In genomic region chr1:24705260-24706073, GRCh38 we compare ENCODE assay signal across 8 cellular contexts. TPM values are rescaled to one million over a fixed set of nuclear protein-coding genes. Genes with fewer than 3 reads are reported as not detected.
DNase-seq lines count a peak whose midpoint lies in the region; ATAC-seq, FAIRE-seq and TF ChIP-seq lines count a peak whose summit lies in the region.

No MANE protein-coding gene starts in this region.

- H3K4me1 Mint-ChIP-seq in immature natural killer cell = peaks cover 27% of the 10 kb centered on the region in 2 donors

- TF ChIP-seq CTCF in bronchial epithelial cell (IDR thresholded peaks at IDR 0.05; ENCODE audit: insufficient read depth, low read length, severe bottlenecking) = no peak
- TF ChIP-seq CTCF in sigmoid colon (IDR thresholded peaks at IDR 0.05) = no peak

- peak overlapping the region; percentile 56 to 62 (median 57) for H3K27ac ChIP-seq in sigmoid colon

- H3K4me3 Mint-ChIP-seq in immature natural killer cell = peak overlapping the region; percentile 1 to 66 (median 22)

- no peaks in the 10 kb centered on the region for H3K36me3 ChIP-seq in bronchial epithelial cell (ENCODE audit: control insufficient read depth, insufficient read depth, low read length)
- no peaks in the 10 kb centered on the region for H3K36me3 ChIP-seq in sigmoid colon

- no peak for FAIRE-seq in bronchial epithelial cell (lab: Jason Lieb, UNC)

- no peaks in the 10 kb centered on the region for H3K9me3 ChIP-seq in sigmoid colon

- intact Hi-C loops in sigmoid colon (cut with DNase I) = no loop called here

- H3K4me3 ChIP-seq in bronchial epithelial cell (ENCODE audit: low read depth, low read length) = peak overlapping the region; percentile 10
- H3K4me3 ChIP-seq in sigmoid colon = peak overlapping the region in 3 of 4 donors; percentile 7 to 27 (median 17)

- in situ Hi-C loops in KBM-7 (cut with MboI; ENCODE audit: low pct_unique_long_range_greater_than_20kb, low sequenced_read_pairs) = no loop called here

- H3K4me1 ChIP-seq in sigmoid colon = peaks cover 0 to 18% (median 12%) of the 10 kb centered on the region in 4 donors

- no peaks in the 10 kb centered on the region for H3K9me3 Mint-ChIP-seq in immature natural killer cell

- no peak for TF ChIP-seq EP300 in sigmoid colon (IDR thresholded peaks at IDR 0.05)

- TF ChIP-seq POLR2A in sigmoid colon (IDR thresholded peaks at IDR 0.05) = no peak

- WGBS in sigmoid colon, 2 donors = 8 to 36% methylated on average over 18 of the region's 18 CpGs

- H3K27me3 Mint-ChIP-seq in immature natural killer cell (ENCODE audit: low read depth in 3 of 3) = peaks cover 0 to 8% (median 0%) of the 10 kb centered on the region in 3 donors

- H3K27me3 ChIP-seq in bronchial epithelial cell (ENCODE audit: control insufficient read depth, insufficient read depth, low read length) = no peaks in the 10 kb centered on the region
- H3K27me3 ChIP-seq in sigmoid colon = no peaks in the 10 kb centered on the region

- H3K27ac Mint-ChIP-seq in immature natural killer cell = peak overlapping the region in 1 of 6 donors; percentile 33

- ATAC-seq in activated CD4-positive, CD25-positive, alpha-beta regulatory T cell treated with anti-CD3 and anti-CD28 coated beads, Interleukin-2, amount 50 U/mL, for 24 hours = peak; percentile 32 to 55
- ATAC-seq in GM18511 (IDR thresholded peaks at IDR 0.05; ENCODE audit: unreplicated experiment) = no peak

- no peaks in the 10 kb centered on the region for H3K36me3 Mint-ChIP-seq in immature natural killer cell

- DNase-seq in activated CD4-positive, CD25-positive, alpha-beta regulatory T cell (lab: John Stamatoyannopoulos, UW) = no peak
- DNase-seq in KBM-7 (peak; percentile 89), RPMI7951 (ENCODE audit: low read depth) (peak; percentile 99), bronchial epithelial cell (ENCODE audit: low read depth) (peak; percentile 90), immature natural killer cell (peak; percentile 25 to 40 (median 38)), sigmoid colon (peak; percentile 84)

RNA-seq across cellular contexts. Expression of gene CLIC4, which starts 39.8 kb away (rescaled TPM):
- total RNA-seq in RPMI7951 (2014; rRNA removed; shearing (Covaris generic)) = 680 and 835 TPM in 2 replicates
- total RNA-seq in bronchial epithelial cell = 120 and 141 TPM in 2 replicates
- polyA plus RNA-seq in immature natural killer cell = 1 to 10 TPM in 2 of 3 donors, under 1 TPM in 1; 0.81 to 1.6 (median 1.3) TPM
- total RNA-seq in sigmoid colon = 100 to 1,000 TPM; 334 to 443 (median 385) TPM
- polyA plus RNA-seq in sigmoid colon = 10 to 100 TPM; 37.8 to 39.9 (median 37.9) TPM

Comparison
In these comparisons a context has a peak if more than half of its experiments do, and no peak if none do; other contexts are left out.
1. DNase-seq: peak in KBM-7 (single experiment), RPMI7951 (single experiment), bronchial epithelial cell (single experiment), immature natural killer cell (3 of 3) and sigmoid colon (single experiment); none in activated CD4-positive, CD25-positive, alpha-beta regulatory T cell (0 of 4).